ENCODE assay signal across 1 cellular context in genomic region chr7:18468794-18469193, GRCh38.
A peak's percentile ranks its signal among the peaks of the same experiment; 100 is the strongest.
TF ChIP-seq lines count a peak whose summit lies in the region.

No MANE protein-coding gene starts in this region.

TF ChIP-seq in GM12878, 131 proteins besides CTCF, POLR2A, EP300 and RAD21:
- TF ChIP-seq MEF2A (IDR thresholded peaks at IDR 0.05; ENCODE audit: insufficient read depth, low read depth, low read length) = no peak
- no peak for TF ChIP-seq ZNF384 (IDR thresholded peaks at IDR 0.05; ENCODE audit: borderline replicate concordance, low read depth, low read length)
- peak; percentile 76 for TF ChIP-seq ATF7 (IDR thresholded peaks at IDR 0.05; ENCODE audit: low read depth)
